Comparison of ENCODE assay signal across 1 cellular context in the genomic region with DNA sequence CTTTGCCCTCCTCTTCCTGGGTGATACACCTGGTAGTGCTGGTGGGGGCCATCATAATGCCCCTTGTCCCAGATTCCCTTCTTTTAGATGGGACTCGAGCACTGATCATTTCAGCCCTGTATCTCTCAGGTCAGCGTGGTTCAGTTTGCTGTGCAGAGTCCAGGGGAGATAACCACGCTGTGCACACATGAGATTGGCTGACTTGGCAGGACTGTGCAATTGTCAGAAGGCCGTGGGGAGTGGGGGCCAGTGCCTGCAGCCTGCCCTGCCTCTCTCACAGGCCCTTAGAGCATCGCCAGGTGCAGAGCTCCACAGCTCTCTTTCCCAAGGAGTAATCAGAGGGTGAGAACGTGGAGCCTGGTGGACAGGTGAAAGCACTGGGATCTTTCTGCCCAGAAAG.
A peak's percentile ranks its signal among the peaks of the same experiment; 100 is the strongest.
TF ChIP-seq lines count a peak whose summit lies in the region.

No MANE protein-coding gene starts in this region.

TF ChIP-seq in HepG2, 621 proteins besides CTCF, POLR2A, EP300 and RAD21 (continued from another document and continues in another):
- TF ChIP-seq, protein P1, sequence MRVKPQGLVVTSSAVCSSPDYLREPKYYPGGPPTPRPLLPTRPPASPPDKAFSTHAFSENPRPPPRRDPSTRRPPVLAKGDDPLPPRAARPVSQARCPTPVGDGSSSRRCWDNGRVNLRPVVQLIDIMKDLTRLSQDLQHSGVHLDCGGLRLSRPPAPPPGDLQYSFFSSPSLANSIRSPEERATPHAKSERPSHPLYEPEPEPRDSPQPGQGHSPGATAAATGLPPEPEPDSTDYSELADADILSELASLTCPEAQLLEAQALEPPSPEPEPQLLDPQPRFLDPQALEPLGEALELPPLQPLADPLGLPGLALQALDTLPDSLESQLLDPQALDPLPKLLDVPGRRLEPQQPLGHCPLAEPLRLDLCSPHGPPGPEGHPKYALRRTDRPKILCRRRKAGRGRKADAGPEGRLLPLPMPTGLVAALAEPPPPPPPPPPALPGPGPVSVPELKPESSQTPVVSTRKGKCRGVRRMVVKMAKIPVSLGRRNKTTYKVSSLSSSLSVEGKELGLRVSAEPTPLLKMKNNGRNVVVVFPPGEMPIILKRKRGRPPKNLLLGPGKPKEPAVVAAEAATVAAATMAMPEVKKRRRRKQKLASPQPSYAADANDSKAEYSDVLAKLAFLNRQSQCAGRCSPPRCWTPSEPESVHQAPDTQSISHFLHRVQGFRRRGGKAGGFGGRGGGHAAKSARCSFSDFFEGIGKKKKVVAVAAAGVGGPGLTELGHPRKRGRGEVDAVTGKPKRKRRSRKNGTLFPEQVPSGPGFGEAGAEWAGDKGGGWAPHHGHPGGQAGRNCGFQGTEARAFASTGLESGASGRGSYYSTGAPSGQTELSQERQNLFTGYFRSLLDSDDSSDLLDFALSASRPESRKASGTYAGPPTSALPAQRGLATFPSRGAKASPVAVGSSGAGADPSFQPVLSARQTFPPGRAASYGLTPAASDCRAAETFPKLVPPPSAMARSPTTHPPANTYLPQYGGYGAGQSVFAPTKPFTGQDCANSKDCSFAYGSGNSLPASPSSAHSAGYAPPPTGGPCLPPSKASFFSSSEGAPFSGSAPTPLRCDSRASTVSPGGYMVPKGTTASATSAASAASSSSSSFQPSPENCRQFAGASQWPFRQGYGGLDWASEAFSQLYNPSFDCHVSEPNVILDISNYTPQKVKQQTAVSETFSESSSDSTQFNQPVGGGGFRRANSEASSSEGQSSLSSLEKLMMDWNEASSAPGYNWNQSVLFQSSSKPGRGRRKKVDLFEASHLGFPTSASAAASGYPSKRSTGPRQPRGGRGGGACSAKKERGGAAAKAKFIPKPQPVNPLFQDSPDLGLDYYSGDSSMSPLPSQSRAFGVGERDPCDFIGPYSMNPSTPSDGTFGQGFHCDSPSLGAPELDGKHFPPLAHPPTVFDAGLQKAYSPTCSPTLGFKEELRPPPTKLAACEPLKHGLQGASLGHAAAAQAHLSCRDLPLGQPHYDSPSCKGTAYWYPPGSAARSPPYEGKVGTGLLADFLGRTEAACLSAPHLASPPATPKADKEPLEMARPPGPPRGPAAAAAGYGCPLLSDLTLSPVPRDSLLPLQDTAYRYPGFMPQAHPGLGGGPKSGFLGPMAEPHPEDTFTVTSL (CRISPR knock-in tag; IDR thresholded peaks at IDR 0.05; ENCODE audit: borderline replicate concordance), result peak; percentile 60; the same call in 1 of the 2 replicates
- TF ChIP-seq SCMH1 (CRISPR knock-in tag; IDR thresholded peaks at IDR 0.05; ENCODE audit: borderline replicate concordance), result no peak
- TF ChIP-seq, protein P2, sequence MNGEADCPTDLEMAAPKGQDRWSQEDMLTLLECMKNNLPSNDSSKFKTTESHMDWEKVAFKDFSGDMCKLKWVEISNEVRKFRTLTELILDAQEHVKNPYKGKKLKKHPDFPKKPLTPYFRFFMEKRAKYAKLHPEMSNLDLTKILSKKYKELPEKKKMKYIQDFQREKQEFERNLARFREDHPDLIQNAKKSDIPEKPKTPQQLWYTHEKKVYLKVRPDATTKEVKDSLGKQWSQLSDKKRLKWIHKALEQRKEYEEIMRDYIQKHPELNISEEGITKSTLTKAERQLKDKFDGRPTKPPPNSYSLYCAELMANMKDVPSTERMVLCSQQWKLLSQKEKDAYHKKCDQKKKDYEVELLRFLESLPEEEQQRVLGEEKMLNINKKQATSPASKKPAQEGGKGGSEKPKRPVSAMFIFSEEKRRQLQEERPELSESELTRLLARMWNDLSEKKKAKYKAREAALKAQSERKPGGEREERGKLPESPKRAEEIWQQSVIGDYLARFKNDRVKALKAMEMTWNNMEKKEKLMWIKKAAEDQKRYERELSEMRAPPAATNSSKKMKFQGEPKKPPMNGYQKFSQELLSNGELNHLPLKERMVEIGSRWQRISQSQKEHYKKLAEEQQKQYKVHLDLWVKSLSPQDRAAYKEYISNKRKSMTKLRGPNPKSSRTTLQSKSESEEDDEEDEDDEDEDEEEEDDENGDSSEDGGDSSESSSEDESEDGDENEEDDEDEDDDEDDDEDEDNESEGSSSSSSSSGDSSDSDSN (CRISPR knock-in tag; IDR thresholded peaks at IDR 0.05), result 0 out of 2 replicates have a peak, but pooled peaks have one; percentile 40
- TF ChIP-seq KLF9 (CRISPR knock-in tag; IDR thresholded peaks at IDR 0.05; ENCODE audit: low read depth), result no peak
- TF ChIP-seq, protein P3, sequence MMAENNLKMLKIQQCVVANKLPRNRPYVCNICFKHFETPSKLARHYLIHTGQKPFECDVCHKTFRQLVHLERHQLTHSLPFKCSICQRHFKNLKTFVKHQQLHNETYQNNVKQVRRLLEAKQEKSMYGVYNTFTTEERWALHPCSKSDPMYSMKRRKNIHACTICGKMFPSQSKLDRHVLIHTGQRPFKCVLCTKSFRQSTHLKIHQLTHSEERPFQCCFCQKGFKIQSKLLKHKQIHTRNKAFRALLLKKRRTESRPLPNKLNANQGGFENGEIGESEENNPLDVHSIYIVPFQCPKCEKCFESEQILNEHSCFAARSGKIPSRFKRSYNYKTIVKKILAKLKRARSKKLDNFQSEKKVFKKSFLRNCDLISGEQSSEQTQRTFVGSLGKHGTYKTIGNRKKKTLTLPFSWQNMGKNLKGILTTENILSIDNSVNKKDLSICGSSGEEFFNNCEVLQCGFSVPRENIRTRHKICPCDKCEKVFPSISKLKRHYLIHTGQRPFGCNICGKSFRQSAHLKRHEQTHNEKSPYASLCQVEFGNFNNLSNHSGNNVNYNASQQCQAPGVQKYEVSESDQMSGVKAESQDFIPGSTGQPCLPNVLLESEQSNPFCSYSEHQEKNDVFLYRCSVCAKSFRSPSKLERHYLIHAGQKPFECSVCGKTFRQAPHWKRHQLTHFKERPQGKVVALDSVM (CRISPR knock-in tag; IDR thresholded peaks at IDR 0.05), result no peak
- peak; percentile 27; the same call in 1 of the 2 replicates for TF ChIP-seq NFYC (CRISPR knock-in tag; IDR thresholded peaks at IDR 0.05)
- TF ChIP-seq KLF13 (CRISPR knock-in tag; IDR thresholded peaks at IDR 0.05), result no peak
- 0 out of 2 replicates have a peak, but pooled peaks have one; percentile 59 for TF ChIP-seq KDM1A (CRISPR knock-in tag; IDR thresholded peaks at IDR 0.05)
- TF ChIP-seq, protein P4, sequence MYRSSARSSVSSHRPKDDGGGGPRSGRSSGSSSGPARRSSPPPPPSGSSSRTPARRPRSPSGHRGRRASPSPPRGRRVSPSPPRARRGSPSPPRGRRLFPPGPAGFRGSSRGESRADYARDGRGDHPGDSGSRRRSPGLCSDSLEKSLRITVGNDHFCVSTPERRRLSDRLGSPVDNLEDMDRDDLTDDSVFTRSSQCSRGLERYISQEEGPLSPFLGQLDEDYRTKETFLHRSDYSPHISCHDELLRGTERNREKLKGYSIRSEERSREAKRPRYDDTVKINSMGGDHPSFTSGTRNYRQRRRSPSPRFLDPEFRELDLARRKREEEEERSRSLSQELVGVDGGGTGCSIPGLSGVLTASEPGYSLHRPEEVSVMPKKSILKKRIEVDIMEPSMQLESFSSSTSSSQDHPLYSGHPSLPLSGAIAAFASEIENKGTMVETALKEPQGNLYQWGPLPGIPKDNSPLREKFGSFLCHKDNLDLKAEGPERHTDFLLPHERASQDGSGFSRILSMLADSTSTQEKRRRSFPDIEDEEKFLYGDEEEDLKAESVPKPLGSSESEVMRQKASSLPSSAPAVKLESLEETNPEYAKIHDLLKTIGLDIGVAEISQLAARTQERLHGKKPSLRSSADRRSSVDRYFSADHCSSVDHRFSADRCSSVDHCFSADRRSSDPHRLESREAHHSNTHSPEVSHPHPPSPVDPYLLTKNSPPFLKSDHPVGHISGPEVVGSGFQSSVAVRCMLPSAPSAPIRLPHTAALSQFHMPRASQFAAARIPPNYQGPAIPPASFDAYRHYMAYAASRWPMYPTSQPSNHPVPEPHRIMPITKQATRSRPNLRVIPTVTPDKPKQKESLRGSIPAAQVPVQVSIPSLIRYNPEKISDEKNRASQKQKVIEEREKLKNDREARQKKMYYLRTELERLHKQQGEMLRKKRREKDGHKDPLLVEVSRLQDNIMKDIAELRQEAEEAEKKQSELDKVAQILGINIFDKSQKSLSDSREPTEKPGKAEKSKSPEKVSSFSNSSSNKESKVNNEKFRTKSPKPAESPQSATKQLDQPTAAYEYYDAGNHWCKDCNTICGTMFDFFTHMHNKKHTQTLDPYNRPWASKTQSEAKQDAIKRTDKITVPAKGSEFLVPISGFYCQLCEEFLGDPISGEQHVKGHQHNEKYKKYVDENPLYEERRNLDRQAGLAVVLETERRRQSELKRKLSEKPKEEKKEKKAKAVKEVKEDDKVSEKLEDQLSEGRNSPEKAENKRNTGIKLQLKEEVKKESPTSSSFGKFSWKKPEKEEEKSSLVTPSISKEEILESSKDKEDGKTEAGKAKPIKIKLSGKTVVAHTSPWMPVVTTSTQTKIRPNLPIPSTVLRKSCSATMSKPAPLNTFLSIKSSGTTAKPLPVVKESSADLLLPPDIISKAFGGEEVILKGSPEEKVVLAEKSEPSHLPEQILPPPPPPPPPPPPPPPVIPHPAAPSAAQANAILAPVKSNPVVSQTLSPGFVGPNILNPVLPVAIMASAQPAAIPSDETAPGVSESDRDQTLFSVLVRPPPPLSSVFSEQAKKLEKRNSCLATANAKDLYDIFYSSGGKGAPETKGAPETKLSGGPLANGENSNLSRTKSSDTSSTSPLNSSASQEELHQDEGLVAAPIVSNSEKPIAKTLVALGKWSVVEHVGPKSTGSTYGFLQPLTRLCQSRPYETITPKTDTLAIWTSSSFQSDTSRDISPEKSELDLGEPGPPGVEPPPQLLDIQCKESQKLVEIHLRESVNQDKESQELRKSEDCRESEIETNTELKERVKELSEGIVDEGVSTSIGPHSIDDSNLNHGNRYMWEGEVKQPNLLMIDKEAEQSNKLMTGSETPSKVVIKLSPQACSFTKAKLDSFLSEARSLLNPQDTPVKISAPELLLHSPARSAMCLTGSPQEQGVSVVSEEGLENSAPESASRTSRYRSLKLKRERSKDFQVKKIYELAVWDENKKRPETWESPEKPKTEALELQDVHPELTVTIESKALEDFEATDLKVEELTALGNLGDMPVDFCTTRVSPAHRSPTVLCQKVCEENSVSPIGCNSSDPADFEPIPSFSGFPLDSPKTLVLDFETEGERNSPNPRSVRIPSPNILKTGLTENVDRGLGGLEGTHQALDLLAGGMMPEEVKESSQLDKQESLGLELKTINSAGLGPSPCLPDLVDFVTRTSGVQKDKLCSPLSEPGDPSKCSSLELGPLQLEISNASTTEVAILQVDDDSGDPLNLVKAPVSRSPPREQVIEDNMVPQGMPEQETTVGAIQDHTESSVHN (CRISPR knock-in tag; IDR thresholded peaks at IDR 0.05), result no peak
- TF ChIP-seq, protein P5, sequence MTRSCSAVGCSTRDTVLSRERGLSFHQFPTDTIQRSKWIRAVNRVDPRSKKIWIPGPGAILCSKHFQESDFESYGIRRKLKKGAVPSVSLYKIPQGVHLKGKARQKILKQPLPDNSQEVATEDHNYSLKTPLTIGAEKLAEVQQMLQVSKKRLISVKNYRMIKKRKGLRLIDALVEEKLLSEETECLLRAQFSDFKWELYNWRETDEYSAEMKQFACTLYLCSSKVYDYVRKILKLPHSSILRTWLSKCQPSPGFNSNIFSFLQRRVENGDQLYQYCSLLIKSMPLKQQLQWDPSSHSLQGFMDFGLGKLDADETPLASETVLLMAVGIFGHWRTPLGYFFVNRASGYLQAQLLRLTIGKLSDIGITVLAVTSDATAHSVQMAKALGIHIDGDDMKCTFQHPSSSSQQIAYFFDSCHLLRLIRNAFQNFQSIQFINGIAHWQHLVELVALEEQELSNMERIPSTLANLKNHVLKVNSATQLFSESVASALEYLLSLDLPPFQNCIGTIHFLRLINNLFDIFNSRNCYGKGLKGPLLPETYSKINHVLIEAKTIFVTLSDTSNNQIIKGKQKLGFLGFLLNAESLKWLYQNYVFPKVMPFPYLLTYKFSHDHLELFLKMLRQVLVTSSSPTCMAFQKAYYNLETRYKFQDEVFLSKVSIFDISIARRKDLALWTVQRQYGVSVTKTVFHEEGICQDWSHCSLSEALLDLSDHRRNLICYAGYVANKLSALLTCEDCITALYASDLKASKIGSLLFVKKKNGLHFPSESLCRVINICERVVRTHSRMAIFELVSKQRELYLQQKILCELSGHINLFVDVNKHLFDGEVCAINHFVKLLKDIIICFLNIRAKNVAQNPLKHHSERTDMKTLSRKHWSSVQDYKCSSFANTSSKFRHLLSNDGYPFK (CRISPR knock-in tag; IDR thresholded peaks at IDR 0.05; ENCODE audit: borderline replicate concordance), result no peak
- TF ChIP-seq, protein P6, sequence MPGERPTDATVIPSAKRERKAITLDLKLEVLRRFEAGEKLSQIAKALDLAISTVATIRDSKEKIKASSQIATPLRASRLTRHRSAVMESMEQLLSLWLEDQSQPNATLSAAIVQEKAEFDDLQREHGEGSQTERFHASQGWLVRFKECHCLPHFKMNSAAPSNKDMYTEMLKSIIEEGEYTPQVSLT (CRISPR knock-in tag; IDR thresholded peaks at IDR 0.05; ENCODE audit: borderline replicate concordance, low read depth), result no peak
- TF ChIP-seq HDAC2 (CRISPR knock-in tag; IDR thresholded peaks at IDR 0.05), result peak; percentile 91
- TF ChIP-seq, protein P7, sequence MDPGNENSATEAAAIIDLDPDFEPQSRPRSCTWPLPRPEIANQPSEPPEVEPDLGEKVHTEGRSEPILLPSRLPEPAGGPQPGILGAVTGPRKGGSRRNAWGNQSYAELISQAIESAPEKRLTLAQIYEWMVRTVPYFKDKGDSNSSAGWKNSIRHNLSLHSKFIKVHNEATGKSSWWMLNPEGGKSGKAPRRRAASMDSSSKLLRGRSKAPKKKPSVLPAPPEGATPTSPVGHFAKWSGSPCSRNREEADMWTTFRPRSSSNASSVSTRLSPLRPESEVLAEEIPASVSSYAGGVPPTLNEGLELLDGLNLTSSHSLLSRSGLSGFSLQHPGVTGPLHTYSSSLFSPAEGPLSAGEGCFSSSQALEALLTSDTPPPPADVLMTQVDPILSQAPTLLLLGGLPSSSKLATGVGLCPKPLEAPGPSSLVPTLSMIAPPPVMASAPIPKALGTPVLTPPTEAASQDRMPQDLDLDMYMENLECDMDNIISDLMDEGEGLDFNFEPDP (CRISPR knock-in tag; conservative IDR thresholded peaks at IDR 0.05), result no peak
- TF ChIP-seq ZNF614 (CRISPR knock-in tag; IDR thresholded peaks at IDR 0.05; ENCODE audit: borderline replicate concordance), result no peak
- TF ChIP-seq ZNF354B (CRISPR knock-in tag; IDR thresholded peaks at IDR 0.05), result 0 out of 2 replicates have a peak, but pooled peaks have one; percentile 19
- TF ChIP-seq TBX3 (IDR thresholded peaks at IDR 0.05; ENCODE audit: borderline replicate concordance), result no peak
- TF ChIP-seq, protein P8, sequence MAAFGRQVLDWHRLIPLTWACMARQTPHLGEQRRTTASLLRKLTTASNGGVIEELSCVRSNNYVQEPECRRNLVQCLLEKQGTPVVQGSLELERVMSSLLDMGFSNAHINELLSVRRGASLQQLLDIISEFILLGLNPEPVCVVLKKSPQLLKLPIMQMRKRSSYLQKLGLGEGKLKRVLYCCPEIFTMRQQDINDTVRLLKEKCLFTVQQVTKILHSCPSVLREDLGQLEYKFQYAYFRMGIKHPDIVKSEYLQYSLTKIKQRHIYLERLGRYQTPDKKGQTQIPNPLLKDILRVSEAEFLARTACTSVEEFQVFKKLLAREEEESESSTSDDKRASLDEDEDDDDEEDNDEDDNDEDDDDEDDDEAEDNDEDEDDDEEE (CRISPR knock-in tag; IDR thresholded peaks at IDR 0.05), result no peak
- no peak for TF ChIP-seq ZNF143 (CRISPR knock-in tag; IDR thresholded peaks at IDR 0.05)
- no peak for TF ChIP-seq ZNF317 (CRISPR knock-in tag; IDR thresholded peaks at IDR 0.05)
- no peak for TF ChIP-seq SMARCC2 (IDR thresholded peaks at IDR 0.05)
- TF ChIP-seq, protein P9, sequence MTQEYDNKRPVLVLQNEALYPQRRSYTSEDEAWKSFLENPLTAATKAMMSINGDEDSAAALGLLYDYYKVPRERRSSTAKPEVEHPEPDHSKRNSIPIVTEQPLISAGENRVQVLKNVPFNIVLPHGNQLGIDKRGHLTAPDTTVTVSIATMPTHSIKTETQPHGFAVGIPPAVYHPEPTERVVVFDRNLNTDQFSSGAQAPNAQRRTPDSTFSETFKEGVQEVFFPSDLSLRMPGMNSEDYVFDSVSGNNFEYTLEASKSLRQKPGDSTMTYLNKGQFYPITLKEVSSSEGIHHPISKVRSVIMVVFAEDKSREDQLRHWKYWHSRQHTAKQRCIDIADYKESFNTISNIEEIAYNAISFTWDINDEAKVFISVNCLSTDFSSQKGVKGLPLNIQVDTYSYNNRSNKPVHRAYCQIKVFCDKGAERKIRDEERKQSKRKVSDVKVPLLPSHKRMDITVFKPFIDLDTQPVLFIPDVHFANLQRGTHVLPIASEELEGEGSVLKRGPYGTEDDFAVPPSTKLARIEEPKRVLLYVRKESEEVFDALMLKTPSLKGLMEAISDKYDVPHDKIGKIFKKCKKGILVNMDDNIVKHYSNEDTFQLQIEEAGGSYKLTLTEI (CRISPR knock-in tag; conservative IDR thresholded peaks at IDR 0.05), result no peak
